In the genomic region with DNA sequence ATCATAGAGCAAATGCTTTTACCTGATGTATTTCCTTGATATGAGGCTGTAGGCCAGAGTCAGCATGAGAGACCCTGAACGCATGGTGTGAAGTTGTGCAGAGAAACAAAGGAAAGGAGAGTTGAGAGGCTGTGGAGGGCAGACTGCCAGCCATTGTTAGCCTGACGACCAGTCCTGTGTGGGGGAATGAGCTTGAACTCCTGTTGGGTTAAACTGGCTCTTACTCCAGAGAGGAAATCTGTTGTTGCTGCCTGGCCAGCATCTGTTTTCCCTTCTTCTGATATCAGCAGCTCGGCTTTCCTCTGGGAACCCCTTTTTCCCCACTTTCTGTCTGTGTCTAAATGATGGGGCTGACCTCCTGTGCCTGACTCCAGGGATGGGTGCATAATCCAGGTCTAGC, we compare ENCODE assay signal across 24 cellular contexts.
"Had no signal": no experiment of that assay in that cellular context is flagged by ENCODE, and none has a peak within 500 bp of the region (broad histone marks: within the 10 kb centered on the region; RNA-seq: fewer than 3 reads in every experiment).

No MANE protein-coding gene starts in this region.

- H3K27me3 ChIP-seq: SJSA1 had no signal

- FAIRE-seq: K562, RCC 7860 had no signal

- H3K4me3 ChIP-seq: K562, SJSA1, SK-N-MC had no signal

- H3K9me3 ChIP-seq: SJSA1 had no signal

- H3K36me3 ChIP-seq: SJSA1 had no signal

- H3K4me3 Mint-ChIP-seq: IgD-negative memory B cell had no signal

- H3K27ac ChIP-seq: KMS-11, SJSA1, SK-N-MC had no signal

- H3K4me1 ChIP-seq: SJSA1 had no signal

- H3K9ac ChIP-seq: KMS-11 had no signal

- H3K27ac Mint-ChIP-seq: IgD-negative memory B cell had no signal

- H3K9me3 Mint-ChIP-seq: IgD-negative memory B cell had no signal

- H3K4me1 Mint-ChIP-seq: IgD-negative memory B cell had no signal

- H3K4me2 ChIP-seq: KMS-11 had no signal

- DNase-seq: Kasumi-1, NCI-H1092, NCI-H1105 treated with DMSO at 0.1 percent for 48 hours, NCI-H1417 treated with DMSO at 0.1 percent for 48 hours, NCI-H146, NCI-H1694 treated with DMSO at 0.1 percent for 48 hours, NCI-H1930, NCI-H2081, NCI-H2107, NCI-H2227 treated with DMSO at 0.1 percent for 48 hours, NCI-H446, NCI-H510A, NCI-H524 treated with DMSO at 0.1 percent for 48 hours, NCI-H69, NCI-H774, Right ventricle myocardium superior, RPMI8226, SIG-M5 had no signal

- ATAC-seq: K562 had no signal
